Comparison of ENCODE assay signal across 29 cellular contexts in genomic region chr6:8552023-8552422, GRCh38.
"Had no signal": no experiment of that assay in that cellular context is flagged by ENCODE, and none has a peak within 500 bp of the region (broad histone marks: within the 10 kb centered on the region; RNA-seq: fewer than 3 reads in every experiment).

No MANE protein-coding gene starts in this region.

- H3K27ac ChIP-seq: KMS-11, PC-9, RWPE1, SJCRH30 had no signal

- H3K4me3 ChIP-seq: PC-9, SJCRH30 had no signal

- H3K36me3 ChIP-seq: SJCRH30 had no signal

- DNase-seq: Karpas-422, MM.1S, MV-4-11, NCI-H1092, NCI-H1105, NCI-H1417 treated with DMSO at 0.1 percent for 48 hours, NCI-H1436 treated with DMSO at 0.1 percent for 48 hours, NCI-H1694 treated with DMSO at 0.1 percent for 48 hours, NCI-H187 treated with DMSO at 0.1 percent for 48 hours, NCI-H2029, NCI-H2081, NCI-H2171 treated with DMSO at 0.1 percent for 48 hours, NCI-H2227 treated with DMSO at 0.1 percent for 48 hours, NCI-H345, NCI-H446, NCI-H510A treated with DMSO at 0.1 percent for 48 hours, NCI-H524 treated with DMSO at 0.1 percent for 48 hours, NCI-H526 treated with DMSO at 0.1 percent for 48 hours, NCI-H748 treated with DMSO at 0.1 percent for 48 hours, NCI-H82, PC-9, SHP77, SIG-M5, SJCRH30, SK-N-SH, SW 1271, T-helper 1 cell had no signal

- H3K9ac ChIP-seq: KMS-11, SK-N-SH had no signal

- H3K9me3 ChIP-seq: SJCRH30, SK-N-SH had no signal

- H3K27me3 ChIP-seq: SJCRH30 had no signal
